ENCODE assay signal across 1 cellular context in the genomic region with DNA sequence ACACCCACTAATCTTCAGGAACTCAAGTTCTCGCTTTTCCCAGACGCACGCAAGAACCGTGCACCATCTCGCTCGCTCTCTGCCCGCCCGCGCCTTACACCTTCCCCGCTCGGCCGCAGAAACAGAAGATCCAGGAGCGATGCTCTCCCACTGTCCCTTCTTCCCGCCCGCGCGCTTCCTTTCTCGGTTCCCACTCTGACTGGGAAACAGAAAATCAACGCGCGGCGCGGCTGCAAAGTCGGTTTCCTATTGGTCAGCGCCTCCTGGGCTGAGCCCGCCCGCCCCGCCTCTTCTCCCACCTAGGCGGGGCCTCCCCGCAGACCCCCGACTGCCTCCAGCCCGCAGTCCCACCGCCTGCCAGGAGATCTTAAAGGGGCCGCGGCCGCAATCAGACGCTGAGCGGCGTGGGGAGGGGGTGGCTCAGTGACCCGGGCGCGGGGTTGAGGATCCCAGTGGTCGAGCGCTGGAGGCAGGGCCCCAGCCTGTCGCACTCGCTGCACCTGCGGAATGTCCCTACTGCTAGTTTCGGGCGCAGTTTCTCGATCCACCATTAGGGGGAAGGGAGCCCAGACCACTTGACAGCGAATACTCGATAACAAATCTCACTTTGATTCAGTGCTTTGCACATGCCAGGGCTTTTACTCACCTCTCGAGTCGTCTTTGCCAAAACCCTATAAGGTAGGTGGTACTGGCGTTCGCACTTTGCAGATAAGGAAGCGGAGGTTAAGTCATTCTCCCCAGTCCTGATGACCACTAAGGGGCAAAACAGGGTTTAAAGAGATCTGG.
TF ChIP-seq lines count a peak whose summit lies in the region.

No MANE protein-coding gene starts in this region.

TF ChIP-seq in SK-N-SH treated with all-trans-retinoic acid at 6 μM for 48 hours, 23 proteins besides CTCF, POLR2A, EP300 and RAD21 (continued from another document):
- TF ChIP-seq, protein P1, sequence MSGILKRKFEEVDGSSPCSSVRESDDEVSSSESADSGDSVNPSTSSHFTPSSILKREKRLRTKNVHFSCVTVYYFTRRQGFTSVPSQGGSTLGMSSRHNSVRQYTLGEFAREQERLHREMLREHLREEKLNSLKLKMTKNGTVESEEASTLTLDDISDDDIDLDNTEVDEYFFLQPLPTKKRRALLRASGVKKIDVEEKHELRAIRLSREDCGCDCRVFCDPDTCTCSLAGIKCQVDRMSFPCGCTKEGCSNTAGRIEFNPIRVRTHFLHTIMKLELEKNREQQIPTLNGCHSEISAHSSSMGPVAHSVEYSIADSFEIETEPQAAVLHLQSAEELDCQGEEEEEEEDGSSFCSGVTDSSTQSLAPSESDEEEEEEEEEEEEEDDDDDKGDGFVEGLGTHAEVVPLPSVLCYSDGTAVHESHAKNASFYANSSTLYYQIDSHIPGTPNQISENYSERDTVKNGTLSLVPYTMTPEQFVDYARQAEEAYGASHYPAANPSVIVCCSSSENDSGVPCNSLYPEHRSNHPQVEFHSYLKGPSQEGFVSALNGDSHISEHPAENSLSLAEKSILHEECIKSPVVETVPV (CRISPR knock-in tag; IDR thresholded peaks at IDR 0.05) = no peak
